8 cellular contexts compared by ENCODE assay signal in the genomic region with DNA sequence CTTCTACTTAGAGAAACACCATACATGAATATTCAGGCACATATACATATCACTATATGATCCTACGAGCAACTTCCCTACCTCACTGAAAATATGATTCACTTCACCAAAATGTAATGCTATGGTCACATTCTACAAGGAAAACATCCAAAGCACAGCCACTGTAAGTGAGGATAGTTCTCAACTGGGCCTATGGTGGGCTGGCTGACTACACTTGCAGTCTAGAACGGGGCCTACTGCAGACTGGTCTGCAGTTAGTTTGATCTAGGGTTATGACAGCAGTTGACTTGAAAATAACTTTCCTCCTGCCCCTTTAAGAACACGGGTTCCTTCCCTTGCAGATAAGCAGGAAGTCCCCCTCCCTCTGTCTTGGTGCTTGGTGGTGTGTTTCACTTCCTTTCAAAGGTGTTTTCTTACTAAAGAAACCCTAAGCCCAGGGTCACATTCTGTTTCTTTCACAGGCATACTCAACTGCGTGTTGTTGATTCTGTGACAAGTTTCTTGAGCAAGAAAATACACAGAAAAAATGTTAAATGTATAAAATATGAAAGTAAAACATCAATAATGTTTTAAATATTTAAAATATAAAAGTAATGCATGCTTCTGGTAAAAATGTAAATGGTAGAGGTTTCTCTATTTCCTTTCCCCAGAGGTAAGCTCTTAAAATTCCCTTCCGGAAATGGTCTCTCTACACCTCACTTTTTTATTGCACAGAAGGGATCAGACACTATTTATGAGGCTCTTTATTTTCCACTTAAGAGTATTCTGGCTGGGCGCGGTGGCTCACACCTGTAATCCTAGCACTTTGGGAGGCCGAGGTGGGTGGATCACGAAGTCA.
A peak's percentile ranks its signal among the peaks of the same experiment; 100 is the strongest.
DNase-seq lines count a peak whose midpoint lies in the region; ATAC-seq and TF ChIP-seq lines count a peak whose summit lies in the region.

No MANE protein-coding gene starts in this region.

- no peaks in the 10 kb centered on the region for H3K36me3 ChIP-seq in OCI-LY3 (replicated peaks; ENCODE audit: low read depth, low read length)

- peak overlapping the region; percentile 67 for H3K4me3 ChIP-seq in OCI-LY3 (ENCODE audit: low read length)

- H3K79me2 ChIP-seq in OCI-LY3 (ENCODE audit: low read length) = peaks cover 31% of the 10 kb centered on the region

- peak overlapping the region; percentile 84 for H3K4me2 ChIP-seq in OCI-LY3 (ENCODE audit: low read length)

- peak; percentile 57 for DNase-seq in stimulated activated CD4-positive, alpha-beta T cell treated with anti-CD3 and anti-CD28 coated beads, Interleukin-15, amount 100 ng/mL, for 24 hours
- DNase-seq in stimulated activated CD4-positive, alpha-beta T cell treated with anti-CD3 and anti-CD28 coated beads, Interleukin-4, amount 100 ng/mL, for 1 hour = no peak
- DNase-seq in activated naive CD4-positive, alpha-beta T cell treated with anti-CD3 and anti-CD28 coated beads, Interleukin-2, amount 50 U/mL, for 16 hours = peak; percentile 44
- DNase-seq in iPS-NIHi7 (ENCODE audit: extremely low spot score) (peak; percentile 47), NCI-H2029 (lab: John Stamatoyannopoulos, UW) (no peak)

- peak overlapping the region; percentile 96 for H3K27ac Mint-ChIP-seq in stimulated activated naive CD8-positive, alpha-beta T cell treated with anti-CD3 and anti-CD28 coated beads, Interleukin-15, Interleukin-2, amounts not matched to agents 100 ng/mL and 50 ng/mL, for 24 hours

- no peaks in the 10 kb centered on the region for H3K27me3 Mint-ChIP-seq in stimulated activated naive CD8-positive, alpha-beta T cell treated with anti-CD3 and anti-CD28 coated beads, Interleukin-15, Interleukin-2, amounts not matched to agents 100 ng/mL and 50 ng/mL, for 24 hours

- H3K9ac ChIP-seq in OCI-LY3 (ENCODE audit: low read length) = peak overlapping the region; percentile 90

- H3K27ac ChIP-seq in OCI-LY3 (ENCODE audit: low read length) = peak overlapping the region; percentile 99

- H4K20me1 ChIP-seq in OCI-LY3 (ENCODE audit: insufficient read depth, low read length) = no peaks in the 10 kb centered on the region

- no peaks in the 10 kb centered on the region for H3K27me3 ChIP-seq in OCI-LY3 (ENCODE audit: low read depth, low read length)

- no peak overlapping the region for H2AFZ ChIP-seq in OCI-LY3 (ENCODE audit: low read depth, low read length)

- peaks cover 3% of the 10 kb centered on the region; the same call in 1 of the 2 replicates for H3K9me3 ChIP-seq in OCI-LY3 (ENCODE audit: insufficient read depth, low read length)

- peak; percentile 44 for ATAC-seq in HG02970 (IDR thresholded peaks at IDR 0.05; ENCODE audit: low FRiP score, unreplicated experiment)

- no peaks in the 10 kb centered on the region for H3K9me3 Mint-ChIP-seq in stimulated activated naive CD8-positive, alpha-beta T cell treated with anti-CD3 and anti-CD28 coated beads, Interleukin-15, Interleukin-2, amounts not matched to agents 100 ng/mL and 50 ng/mL, for 24 hours

- no peak for TF ChIP-seq CTCF in OCI-LY3 (IDR thresholded peaks at IDR 0.05; ENCODE audit: low read depth, low read length)

- H3K4me1 Mint-ChIP-seq in stimulated activated naive CD8-positive, alpha-beta T cell treated with anti-CD3 and anti-CD28 coated beads, Interleukin-15, Interleukin-2, amounts not matched to agents 100 ng/mL and 50 ng/mL, for 24 hours (ENCODE audit: low read depth) = peaks cover 83% of the 10 kb centered on the region

- peaks cover 4% of the 10 kb centered on the region for H3K36me3 Mint-ChIP-seq in stimulated activated naive CD8-positive, alpha-beta T cell treated with anti-CD3 and anti-CD28 coated beads, Interleukin-15, Interleukin-2, amounts not matched to agents 100 ng/mL and 50 ng/mL, for 24 hours (ENCODE audit: low read depth)

- H3K4me1 ChIP-seq in OCI-LY3 (ENCODE audit: low read length) = peaks cover 71% of the 10 kb centered on the region

- H3K4me3 Mint-ChIP-seq in stimulated activated naive CD8-positive, alpha-beta T cell treated with anti-CD3 and anti-CD28 coated beads, Interleukin-15, Interleukin-2, amounts not matched to agents 100 ng/mL and 50 ng/mL, for 24 hours = peak overlapping the region; percentile 85

Comparison
In these comparisons a context has a peak if more than half of its experiments do, and no peak if none do; other contexts are left out.
1. DNase-seq: peak in stimulated activated CD4-positive, alpha-beta T cell treated with anti-CD3 and anti-CD28 coated beads, Interleukin-15, amount 100 ng/mL, for 24 hours (single experiment), activated naive CD4-positive, alpha-beta T cell treated with anti-CD3 and anti-CD28 coated beads, Interleukin-2, amount 50 U/mL, for 16 hours (single experiment) and iPS-NIHi7 (single experiment); none in stimulated activated CD4-positive, alpha-beta T cell treated with anti-CD3 and anti-CD28 coated beads, Interleukin-4, amount 100 ng/mL, for 1 hour (single experiment) and NCI-H2029 (single experiment).